ENCODE assay signal across 8 cellular contexts in the genomic region with DNA sequence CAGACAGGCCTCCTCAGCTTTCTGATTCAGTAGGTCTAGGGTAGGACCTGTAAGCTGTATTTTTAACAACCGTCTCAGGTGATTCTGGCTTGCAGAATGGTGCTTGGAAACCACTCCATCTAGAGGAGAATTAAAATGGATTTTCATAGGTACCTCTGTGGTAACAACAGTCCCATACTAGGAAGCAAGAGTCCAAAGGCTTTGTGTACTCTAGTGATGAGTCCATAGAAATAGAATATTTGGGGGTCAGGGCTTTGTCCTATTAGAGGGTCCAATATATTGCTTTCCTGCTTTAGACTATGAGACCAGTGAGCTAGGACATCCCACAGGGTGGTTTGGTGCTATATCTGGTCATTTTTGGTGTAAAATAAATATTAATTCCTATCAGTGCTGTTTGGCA.
"Had no signal": no experiment of that assay in that cellular context is flagged by ENCODE, and none has a peak within 500 bp of the region (broad histone marks: within the 10 kb centered on the region; RNA-seq: fewer than 3 reads in every experiment).

No MANE protein-coding gene starts in this region.

- ATAC-seq: GM23338, K562 had no signal

- H3K4me2 ChIP-seq: GM23338 had no signal

- DNase-seq: H9, HCEC 1CT, IMR-90 had no signal

- H3K4me3 ChIP-seq: GM23338, K562 had no signal

- FAIRE-seq: H1, H54, K562 had no signal

- H3K27ac ChIP-seq: HL-60 had no signal

- H2AFZ ChIP-seq: GM23338 had no signal
